Comparison of ENCODE assay signal across 1 cellular context in the genomic region with DNA sequence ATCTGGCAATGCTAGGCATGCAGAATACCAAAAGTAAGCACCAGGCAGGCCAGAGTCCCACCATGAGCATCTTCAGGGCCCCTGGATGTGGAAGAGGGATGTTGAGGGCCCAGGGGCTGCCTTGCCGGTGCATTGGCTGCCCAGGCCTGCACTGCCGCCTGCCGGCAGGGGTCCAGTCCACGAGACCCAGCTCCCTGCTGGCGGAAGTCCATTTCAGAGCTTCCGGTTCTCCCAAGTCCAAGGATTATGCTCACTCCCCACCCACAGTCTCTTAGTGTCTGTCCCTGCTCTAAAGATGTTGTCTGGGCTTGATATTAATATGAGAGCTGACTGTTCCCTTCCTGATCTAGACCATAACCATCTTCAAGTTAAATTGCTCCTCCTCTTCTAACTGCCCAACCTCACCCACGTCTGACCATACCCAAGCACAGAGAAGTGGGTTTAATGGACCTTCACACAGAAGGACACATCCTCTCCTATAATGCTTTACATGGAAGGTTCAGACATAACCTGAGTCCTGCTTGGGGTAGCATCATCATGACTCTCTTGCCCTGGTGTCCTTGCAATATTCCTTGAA.
A peak's percentile ranks its signal among the peaks of the same experiment; 100 is the strongest.
TF ChIP-seq lines count a peak whose summit lies in the region.

No MANE protein-coding gene starts in this region.

TF ChIP-seq in WTC11, 78 proteins besides CTCF, POLR2A, EP300 and RAD21 (continued from another document):
- TF ChIP-seq, protein P1, sequence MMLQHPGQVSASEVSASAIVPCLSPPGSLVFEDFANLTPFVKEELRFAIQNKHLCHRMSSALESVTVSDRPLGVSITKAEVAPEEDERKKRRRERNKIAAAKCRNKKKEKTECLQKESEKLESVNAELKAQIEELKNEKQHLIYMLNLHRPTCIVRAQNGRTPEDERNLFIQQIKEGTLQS (CRISPR knock-in tag; conservative IDR thresholded peaks at IDR 0.05): no peak
- TF ChIP-seq ZNF232 (CRISPR knock-in tag; IDR thresholded peaks at IDR 0.05) (no peak), ZNF416 (CRISPR knock-in tag; IDR thresholded peaks at IDR 0.05) (no peak)
- TF ChIP-seq, protein P2, sequence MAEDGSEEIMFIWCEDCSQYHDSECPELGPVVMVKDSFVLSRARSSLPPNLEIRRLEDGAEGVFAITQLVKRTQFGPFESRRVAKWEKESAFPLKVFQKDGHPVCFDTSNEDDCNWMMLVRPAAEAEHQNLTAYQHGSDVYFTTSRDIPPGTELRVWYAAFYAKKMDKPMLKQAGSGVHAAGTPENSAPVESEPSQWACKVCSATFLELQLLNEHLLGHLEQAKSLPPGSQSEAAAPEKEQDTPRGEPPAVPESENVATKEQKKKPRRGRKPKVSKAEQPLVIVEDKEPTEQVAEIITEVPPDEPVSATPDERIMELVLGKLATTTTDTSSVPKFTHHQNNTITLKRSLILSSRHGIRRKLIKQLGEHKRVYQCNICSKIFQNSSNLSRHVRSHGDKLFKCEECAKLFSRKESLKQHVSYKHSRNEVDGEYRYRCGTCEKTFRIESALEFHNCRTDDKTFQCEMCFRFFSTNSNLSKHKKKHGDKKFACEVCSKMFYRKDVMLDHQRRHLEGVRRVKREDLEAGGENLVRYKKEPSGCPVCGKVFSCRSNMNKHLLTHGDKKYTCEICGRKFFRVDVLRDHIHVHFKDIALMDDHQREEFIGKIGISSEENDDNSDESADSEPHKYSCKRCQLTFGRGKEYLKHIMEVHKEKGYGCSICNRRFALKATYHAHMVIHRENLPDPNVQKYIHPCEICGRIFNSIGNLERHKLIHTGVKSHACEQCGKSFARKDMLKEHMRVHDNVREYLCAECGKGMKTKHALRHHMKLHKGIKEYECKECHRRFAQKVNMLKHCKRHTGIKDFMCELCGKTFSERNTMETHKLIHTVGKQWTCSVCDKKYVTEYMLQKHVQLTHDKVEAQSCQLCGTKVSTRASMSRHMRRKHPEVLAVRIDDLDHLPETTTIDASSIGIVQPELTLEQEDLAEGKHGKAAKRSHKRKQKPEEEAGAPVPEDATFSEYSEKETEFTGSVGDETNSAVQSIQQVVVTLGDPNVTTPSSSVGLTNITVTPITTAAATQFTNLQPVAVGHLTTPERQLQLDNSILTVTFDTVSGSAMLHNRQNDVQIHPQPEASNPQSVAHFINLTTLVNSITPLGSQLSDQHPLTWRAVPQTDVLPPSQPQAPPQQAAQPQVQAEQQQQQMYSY (CRISPR knock-in tag; IDR thresholded peaks at IDR 0.05): peak; percentile 99
- TF ChIP-seq, protein P3, sequence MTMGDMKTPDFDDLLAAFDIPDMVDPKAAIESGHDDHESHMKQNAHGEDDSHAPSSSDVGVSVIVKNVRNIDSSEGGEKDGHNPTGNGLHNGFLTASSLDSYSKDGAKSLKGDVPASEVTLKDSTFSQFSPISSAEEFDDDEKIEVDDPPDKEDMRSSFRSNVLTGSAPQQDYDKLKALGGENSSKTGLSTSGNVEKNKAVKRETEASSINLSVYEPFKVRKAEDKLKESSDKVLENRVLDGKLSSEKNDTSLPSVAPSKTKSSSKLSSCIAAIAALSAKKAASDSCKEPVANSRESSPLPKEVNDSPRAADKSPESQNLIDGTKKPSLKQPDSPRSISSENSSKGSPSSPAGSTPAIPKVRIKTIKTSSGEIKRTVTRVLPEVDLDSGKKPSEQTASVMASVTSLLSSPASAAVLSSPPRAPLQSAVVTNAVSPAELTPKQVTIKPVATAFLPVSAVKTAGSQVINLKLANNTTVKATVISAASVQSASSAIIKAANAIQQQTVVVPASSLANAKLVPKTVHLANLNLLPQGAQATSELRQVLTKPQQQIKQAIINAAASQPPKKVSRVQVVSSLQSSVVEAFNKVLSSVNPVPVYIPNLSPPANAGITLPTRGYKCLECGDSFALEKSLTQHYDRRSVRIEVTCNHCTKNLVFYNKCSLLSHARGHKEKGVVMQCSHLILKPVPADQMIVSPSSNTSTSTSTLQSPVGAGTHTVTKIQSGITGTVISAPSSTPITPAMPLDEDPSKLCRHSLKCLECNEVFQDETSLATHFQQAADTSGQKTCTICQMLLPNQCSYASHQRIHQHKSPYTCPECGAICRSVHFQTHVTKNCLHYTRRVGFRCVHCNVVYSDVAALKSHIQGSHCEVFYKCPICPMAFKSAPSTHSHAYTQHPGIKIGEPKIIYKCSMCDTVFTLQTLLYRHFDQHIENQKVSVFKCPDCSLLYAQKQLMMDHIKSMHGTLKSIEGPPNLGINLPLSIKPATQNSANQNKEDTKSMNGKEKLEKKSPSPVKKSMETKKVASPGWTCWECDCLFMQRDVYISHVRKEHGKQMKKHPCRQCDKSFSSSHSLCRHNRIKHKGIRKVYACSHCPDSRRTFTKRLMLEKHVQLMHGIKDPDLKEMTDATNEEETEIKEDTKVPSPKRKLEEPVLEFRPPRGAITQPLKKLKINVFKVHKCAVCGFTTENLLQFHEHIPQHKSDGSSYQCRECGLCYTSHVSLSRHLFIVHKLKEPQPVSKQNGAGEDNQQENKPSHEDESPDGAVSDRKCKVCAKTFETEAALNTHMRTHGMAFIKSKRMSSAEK (CRISPR knock-in tag; IDR thresholded peaks at IDR 0.05; ENCODE audit: borderline replicate concordance): no peak
